In the genomic region with DNA sequence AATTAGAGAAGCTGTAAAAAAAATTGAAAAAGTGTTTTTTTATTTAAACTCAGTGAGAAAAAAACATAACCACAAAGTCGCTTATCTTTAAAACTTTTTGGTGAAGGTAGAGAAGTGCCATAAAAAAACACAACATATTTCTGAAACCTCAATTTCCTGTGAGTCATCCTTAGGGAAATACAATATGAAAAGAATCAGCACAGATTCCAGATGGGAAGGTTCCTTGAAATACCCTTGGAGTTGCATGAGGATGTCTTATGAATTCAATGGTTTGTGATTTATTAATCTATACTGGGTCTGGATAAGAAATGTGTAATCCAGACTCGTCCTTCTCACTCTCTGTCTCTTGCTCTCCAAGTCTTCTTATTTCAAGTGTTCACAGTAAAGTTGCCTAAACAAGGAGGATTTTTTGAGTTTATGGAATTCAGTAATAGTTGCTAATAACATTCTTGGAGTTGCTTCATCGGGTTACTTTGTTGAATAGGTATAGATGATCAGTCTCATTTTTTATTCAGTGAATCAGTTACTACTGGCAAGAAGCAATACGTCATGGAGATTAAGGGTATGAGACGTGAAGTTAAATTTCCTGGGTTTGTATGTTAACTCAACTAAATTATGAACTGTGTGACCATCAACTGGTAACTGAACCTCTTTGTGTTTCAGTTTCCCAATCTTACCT, we compare ENCODE assay signal across 15 cellular contexts.
A peak's percentile ranks its signal among the peaks of the same experiment; 100 is the strongest.
DNase-seq lines count a peak whose midpoint lies in the region; ATAC-seq and TF ChIP-seq lines count a peak whose summit lies in the region.
"Had no signal": no experiment of that assay in that cellular context is flagged by ENCODE, and none has a peak within 500 bp of the region (broad histone marks: within the 10 kb centered on the region; RNA-seq: fewer than 3 reads in every experiment).

No MANE protein-coding gene starts in this region.

- H4K20me1 ChIP-seq in HCT116 (ENCODE audit: insufficient read depth), result no peaks in the 10 kb centered on the region

- H3K4me1 Mint-ChIP-seq in activated CD4-positive, alpha-beta memory T cell treated with anti-CD3 and anti-CD28 coated beads, Interleukin-2, amount 10 ng/mL, durations not matched to agents 7 days and 5 days, result no peaks in the 10 kb centered on the region
- H3K4me1 Mint-ChIP-seq: naive B cell had no signal

- ATAC-seq in HCT116 (no peak), heart right ventricle (no peak)
- ATAC-seq: activated CD4-positive, CD25-positive, alpha-beta regulatory T cell treated with anti-CD3 and anti-CD28 coated beads, Interleukin-2, amount 50 U/mL, for 24 hours had no signal

- TF ChIP-seq CTCF in A673 (conservative IDR thresholded peaks at IDR 0.05; ENCODE audit: low read depth, low read length) (no peak), HCT116 (IDR thresholded peaks at IDR 0.05 in 2 of 3, conservative IDR thresholded peaks at IDR 0.05 in 1 of 3; ENCODE audit: borderline replicate concordance in 1 of 3, insufficient read depth in 1 of 3, low read depth in 2 of 3, low read length in 2 of 3) (no peak), foreskin fibroblast (IDR thresholded peaks at IDR 0.05; ENCODE audit: low read depth, low read length) (no peak), heart right ventricle (IDR thresholded peaks at IDR 0.05) (no peak)

- H3K27me3 ChIP-seq in A673 (replicated peaks; ENCODE audit: insufficient read depth, low read depth, low read length, poor library complexity), result no peaks in the 10 kb centered on the region
- H3K27me3 ChIP-seq in HCT116 (ENCODE audit: insufficient read depth, low read length), result no peaks in the 10 kb centered on the region
- no peaks in the 10 kb centered on the region for H3K27me3 ChIP-seq in effector memory CD4-positive, alpha-beta T cell (replicated peaks; ENCODE audit: control insufficient read depth, insufficient read depth, low read length, poor library complexity, severe bottlenecking)
- no peaks in the 10 kb centered on the region for H3K27me3 ChIP-seq in heart right ventricle
- H3K27me3 ChIP-seq: upper lobe of left lung had no signal

- H3K4me2 ChIP-seq in HCT116 (ENCODE audit: low read length), result peak overlapping the region; percentile 53

- WGBS in heart right ventricle, 2 donors, result 75 to 79% methylated on average over 5 of the region's 5 CpGs

- no peaks in the 10 kb centered on the region for H3K4me1 ChIP-seq in A673 (ENCODE audit: insufficient read depth, low read length, poor library complexity, severe bottlenecking)
- H3K4me1 ChIP-seq in HCT116 (ENCODE audit: control insufficient read depth in 1 of 2, insufficient read depth in 2 of 2, low read length in 2 of 2), result peaks cover 0 to 12% of the 10 kb centered on the region in 2 experiments; a peak in 2 of 4 replicates
- no peaks in the 10 kb centered on the region for H3K4me1 ChIP-seq in effector memory CD4-positive, alpha-beta T cell (ENCODE audit: control insufficient read depth, insufficient read depth, low read length, poor library complexity, severe bottlenecking)
- H3K4me1 ChIP-seq in heart right ventricle, result no peaks in the 10 kb centered on the region
- H3K4me1 ChIP-seq: upper lobe of left lung had no signal

- RAD21 ChIA-PET in HCT116 (lab: Charles Lee; ENCODE audit: low non-redundant PET in 1 of 2, low total read pairs in 2 of 2, uncharacterized antibody in 2 of 2, unreplicated experiment in 2 of 2), result no interaction called here

- no peak overlapping the region for H3K4me3 Mint-ChIP-seq in activated CD4-positive, alpha-beta memory T cell treated with anti-CD3 and anti-CD28 coated beads, Interleukin-2, amount 10 ng/mL, durations not matched to agents 7 days and 5 days
- H3K4me3 Mint-ChIP-seq: naive B cell had no signal

- CTCF ChIA-PET in A673 (lab: Charles Lee), result no interaction called here
- CTCF ChIA-PET in HCT116 (lab: Charles Lee), result no interaction called here
- CTCF ChIA-PET in activated CD4-positive, alpha-beta memory T cell treated with anti-CD3 and anti-CD28 coated beads, Interleukin-2, amount 10 ng/mL, durations not matched to agents 7 days and 5 days (lab: Charles Lee), result no interaction called here

- no peaks in the 10 kb centered on the region for H3K9me3 ChIP-seq in A673 (ENCODE audit: low read depth, low read length, poor library complexity, severe bottlenecking)
- no peaks in the 10 kb centered on the region for H3K9me3 ChIP-seq in HCT116 (ENCODE audit: control insufficient read depth in 1 of 2, insufficient read depth in 1 of 2, low read depth in 1 of 2, low read length in 2 of 2)
- H3K9me3 ChIP-seq in effector memory CD4-positive, alpha-beta T cell (ENCODE audit: control insufficient read depth, low read length), result no peaks in the 10 kb centered on the region
- H3K9me3 ChIP-seq in heart right ventricle, result no peaks in the 10 kb centered on the region
- H3K9me3 ChIP-seq: upper lobe of left lung had no signal

- no peak overlapping the region for H3K9ac ChIP-seq in HCT116 (ENCODE audit: low read length)

- peak; percentile 72 for DNase-seq in A673 (ENCODE audit: low spot score)
- DNase-seq in HCT116 (ENCODE audit: low read depth, low spot score), result peak; percentile 3
- DNase-seq in amniotic epithelial cell (ENCODE audit: low read depth), result peak; percentile 81
- DNase-seq in foreskin fibroblast, result peak; percentile 53 to 80
- no peak for DNase-seq in effector memory CD4-positive, alpha-beta T cell
- DNase-seq in activated CD4-positive, alpha-beta memory T cell treated with anti-CD3 and anti-CD28 coated beads, Interleukin-2, amount 10 ng/mL, durations not matched to agents 7 days and 5 days, result no peak
- DNase-seq in erythroblast (lab: John Stamatoyannopoulos, UW), result no peak
- DNase-seq in heart right ventricle, result no peak
- DNase-seq: activated T-cell treated with anti-CD3 and anti-CD28 coated beads, Interleukin-2, amount 50 U/mL, for 1 hour; anterior cingulate cortex; naive B cell; NCI-H1105 treated with DMSO at 0.1 percent for 48 hours; upper lobe of left lung had no signal

- TF ChIP-seq POLR2A in HCT116 (IDR thresholded peaks at IDR 0.05; ENCODE audit: borderline replicate concordance, extremely low read depth, insufficient read depth, insufficient read length), result no peak
- no peak for TF ChIP-seq POLR2A in erythroblast (IDR thresholded peaks at IDR 0.05; ENCODE audit: low read length)

- no peaks in the 10 kb centered on the region for H3K27me3 Mint-ChIP-seq in activated CD4-positive, alpha-beta memory T cell treated with anti-CD3 and anti-CD28 coated beads, Interleukin-2, amount 10 ng/mL, durations not matched to agents 7 days and 5 days
- H3K27me3 Mint-ChIP-seq: naive B cell had no signal

- POLR2A ChIA-PET in A673 (lab: Charles Lee; ENCODE audit: low non-redundant PET), result no interaction called here
- POLR2A ChIA-PET in HCT116 (lab: Charles Lee), result no interaction called here
- POLR2A ChIA-PET in activated CD4-positive, alpha-beta memory T cell treated with anti-CD3 and anti-CD28 coated beads, Interleukin-2, amount 10 ng/mL, durations not matched to agents 7 days and 5 days (lab: Charles Lee), result no interaction called here

- H3K4me3 ChIP-seq in A673 (ENCODE audit: low read depth, low read length, poor library complexity, severe bottlenecking) (no peak overlapping the region), HCT116 (replicated peaks in 1 of 2; ENCODE audit: low read depth in 1 of 2, low read length in 2 of 2) (no peak overlapping the region), foreskin fibroblast (ENCODE audit: low read depth in 1 of 2, low read length in 2 of 2) (no peak overlapping the region), heart right ventricle (no peak overlapping the region)
- H3K4me3 ChIP-seq in effector memory CD4-positive, alpha-beta T cell (ENCODE audit: insufficient read depth, low read depth, low read length, poor library complexity, severe bottlenecking), result no peak overlapping the region
- H3K4me3 ChIP-seq: skin epidermis, upper lobe of left lung had no signal

- no peaks in the 10 kb centered on the region for H3K36me3 Mint-ChIP-seq in activated CD4-positive, alpha-beta memory T cell treated with anti-CD3 and anti-CD28 coated beads, Interleukin-2, amount 10 ng/mL, durations not matched to agents 7 days and 5 days (ENCODE audit: low read depth)
- H3K36me3 Mint-ChIP-seq: naive B cell had no signal

- no peaks in the 10 kb centered on the region for H3K79me2 ChIP-seq in HCT116 (ENCODE audit: insufficient read depth, low read length)

- H3K36me3 ChIP-seq in A673 (ENCODE audit: insufficient read depth, low read length, poor library complexity, severe bottlenecking) (no peaks in the 10 kb centered on the region), HCT116 (ENCODE audit: control insufficient read depth in 1 of 2, insufficient read depth in 2 of 2, low read length in 2 of 2) (no peaks in the 10 kb centered on the region), heart right ventricle (no peaks in the 10 kb centered on the region)
- no peaks in the 10 kb centered on the region for H3K36me3 ChIP-seq in effector memory CD4-positive, alpha-beta T cell (ENCODE audit: control insufficient read depth, insufficient read depth, low read length)
- H3K36me3 ChIP-seq: upper lobe of left lung had no signal

- H3K27ac Mint-ChIP-seq in activated CD4-positive, alpha-beta memory T cell treated with anti-CD3 and anti-CD28 coated beads, Interleukin-2, amount 10 ng/mL, durations not matched to agents 7 days and 5 days, result no peak overlapping the region
- H3K27ac Mint-ChIP-seq: naive B cell had no signal

- H3K9me3 Mint-ChIP-seq in activated CD4-positive, alpha-beta memory T cell treated with anti-CD3 and anti-CD28 coated beads, Interleukin-2, amount 10 ng/mL, durations not matched to agents 7 days and 5 days, result peaks cover 6% of the 10 kb centered on the region

- intact Hi-C loops in A673 (cut with micrococcal nuclease; ENCODE audit: unreplicated experiment), result no loop called here
- intact Hi-C loops in HCT116 (cut with micrococcal nuclease), result no loop called here
- intact Hi-C loops in heart right ventricle (cut with DNase I), result no loop called here

- peak overlapping the region; percentile 45 for H3K27ac ChIP-seq in A673 (ENCODE audit: low read depth, low read length, poor library complexity, severe bottlenecking)
- H3K27ac ChIP-seq in HCT116 (ENCODE audit: low read depth, low read length), result no peak overlapping the region
- H3K27ac ChIP-seq in effector memory CD4-positive, alpha-beta T cell (ENCODE audit: insufficient read depth, low read length, poor library complexity, severe bottlenecking), result no peak overlapping the region
- no peak overlapping the region for H3K27ac ChIP-seq in heart right ventricle
- H3K27ac ChIP-seq: skin epidermis, upper lobe of left lung had no signal

- BruUV-seq in A673 (replicated peaks; lab: Mats Ljungman, UMichigan), result no TSS peak
- no TSS peak for BruUV-seq in HCT116 (replicated peaks; lab: Mats Ljungman, UMichigan)

- TF ChIP-seq RAD21 in HCT116 (IDR thresholded peaks at IDR 0.05; ENCODE audit: low read depth), result no peak

- H3K9me2 ChIP-seq in HCT116 (ENCODE audit: insufficient read depth), result no peaks in the 10 kb centered on the region

- H2AFZ ChIP-seq in HCT116 (ENCODE audit: low read depth, low read length, poor library complexity, severe bottlenecking), result peak overlapping the region; percentile 60

TF ChIP-seq in HCT116, 20 proteins besides CTCF, POLR2A, EP300 and RAD21:
- TF ChIP-seq EZH2 (IDR thresholded peaks at IDR 0.05) (no peak), FOSL1 (IDR thresholded peaks at IDR 0.05; ENCODE audit: low read depth) (0 out of 2 replicates have a peak, but pooled peaks have one; percentile 33)
TF ChIP-seq in HCT116: peak in this region for 1.

Comparison
In these comparisons a context has a peak if more than half of its experiments do, and no peak if none do; other contexts are left out.
1. DNase-seq: peak in A673 (single experiment), HCT116 (single experiment), amniotic epithelial cell (single experiment) and foreskin fibroblast (2 of 2); none in effector memory CD4-positive, alpha-beta T cell (0 of 3), activated CD4-positive, alpha-beta memory T cell treated with anti-CD3 and anti-CD28 coated beads, Interleukin-2, amount 10 ng/mL, durations not matched to agents 7 days and 5 days (single experiment), erythroblast (0 of 2) and heart right ventricle (0 of 2).